ENCODE assay signal across 1 cellular context in genomic region chr3:69092030-69092513, GRCh38.
TF ChIP-seq lines count a peak whose summit lies in the region.

No MANE protein-coding gene starts in this region.

TF ChIP-seq in K562, 482 proteins besides CTCF, POLR2A, EP300 and RAD21 (continued from another document):
- TF ChIP-seq REST (CRISPR knock-in tag; IDR thresholded peaks at IDR 0.05; ENCODE audit: low read depth) (no peak), PHF20 (IDR thresholded peaks at IDR 0.05; ENCODE audit: partially characterized antibody) (no peak), PHB2 (IDR thresholded peaks at IDR 0.05; ENCODE audit: low read depth) (no peak), ELK3 (CRISPR knock-in tag; IDR thresholded peaks at IDR 0.05) (no peak), ZBTB40 (IDR thresholded peaks at IDR 0.05) (peak; percentile 41; the same call in 1 of the 2 replicates), ZBTB40 (CRISPR knock-in tag; IDR thresholded peaks at IDR 0.05) (no peak), ZNF436 (CRISPR knock-in tag; IDR thresholded peaks at IDR 0.05) (no peak), E2F3 (CRISPR knock-in tag; IDR thresholded peaks at IDR 0.05) (no peak), ARID4B (CRISPR knock-in tag; IDR thresholded peaks at IDR 0.05) (no peak), CBFA2T3 (IDR thresholded peaks at IDR 0.05) (peak; percentile 33; the same call in 1 of the 2 replicates), ZNF408 (CRISPR knock-in tag; IDR thresholded peaks at IDR 0.05; ENCODE audit: low read depth) (no peak), YBX1 (IDR thresholded peaks at IDR 0.05) (no peak), STAT5B (CRISPR knock-in tag; IDR thresholded peaks at IDR 0.05) (no peak)
